In the genomic region with DNA sequence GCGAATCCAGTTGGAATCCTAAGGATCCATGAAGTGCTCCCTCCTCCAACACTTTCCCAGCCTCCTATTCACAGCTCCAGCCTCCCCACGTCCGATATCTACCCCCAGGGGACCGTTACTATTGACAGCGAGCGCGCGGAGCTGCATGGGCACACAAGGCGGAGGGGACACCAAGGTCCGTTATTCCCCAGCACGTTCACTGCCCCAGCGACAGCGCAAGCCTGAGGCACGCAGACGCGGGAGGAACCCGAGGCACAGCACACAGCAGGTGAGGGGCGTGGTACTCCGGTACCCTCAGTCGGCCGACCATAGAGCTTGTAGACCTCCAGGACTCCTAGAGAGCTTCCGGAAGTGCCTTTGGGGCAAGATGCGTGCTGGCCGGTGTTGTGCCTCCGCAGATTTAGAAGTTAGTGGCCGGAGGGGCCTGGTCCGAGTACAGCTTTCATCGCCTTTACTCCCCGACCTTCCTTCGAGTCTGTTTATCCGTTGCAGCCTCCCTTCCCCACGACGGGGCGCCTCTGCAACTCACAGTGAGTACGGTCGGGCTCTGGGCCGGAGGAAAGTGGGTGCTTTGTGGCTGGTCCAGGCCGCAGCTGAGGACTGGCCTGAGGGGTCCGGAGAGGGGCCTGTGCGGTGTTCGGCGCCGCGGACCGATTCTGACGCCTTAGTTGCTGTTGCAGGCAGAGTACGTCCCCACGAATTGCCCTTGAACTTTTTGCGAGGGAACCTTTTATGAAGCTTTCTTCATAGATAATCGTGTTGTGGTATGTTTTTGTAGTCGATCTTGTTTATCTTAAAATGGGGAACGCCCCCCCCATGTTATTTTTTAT, we compare ENCODE assay signal across 8 cellular contexts.
DNase-seq lines count a peak whose midpoint lies in the region; ATAC-seq and TF ChIP-seq lines count a peak whose summit lies in the region.

A gene (plus strand): TSS at position 384 of the 830 bp plus-strand sequence. CDS start 6,525 bp downstream, outside the sequence.

- H3K27me3 Mint-ChIP-seq in central memory CD8-positive, alpha-beta T cell, result no peaks in the 10 kb centered on the region

- peak within 1 kb of the TSS; percentile 95 for H3K27ac Mint-ChIP-seq in central memory CD8-positive, alpha-beta T cell (ENCODE audit: low read depth)

- peak; percentile 82 for TF ChIP-seq POLR2A in GM19099 (IDR thresholded peaks at IDR 0.05; ENCODE audit: extremely low read depth, insufficient read length, low read depth)

- H3K4me3 Mint-ChIP-seq in central memory CD8-positive, alpha-beta T cell, result peak within 1 kb of the TSS; percentile 96

- peak; percentile 92 for DNase-seq in AG20443 (ENCODE audit: low spot score)
- peak; percentile 75 for DNase-seq in NCI-H446 treated with DMSO at 0.1 percent for 48 hours (lab: John Stamatoyannopoulos, UW)
- DNase-seq in activated CD4-positive, CD25-positive, alpha-beta regulatory T cell treated with anti-CD3 and anti-CD28 coated beads, Interleukin-2, amount 50 U/mL, for 16 hours (ENCODE audit: low read depth, low spot score), result peak; percentile 54
- DNase-seq in central memory CD8-positive, alpha-beta T cell (ENCODE audit: low spot score in 2 of 2), result peak; percentile 58 to 69
- DNase-seq in iris pigment epithelial cell (ENCODE audit: low read depth), result peak; percentile 83
- peak; percentile 64 to 71 (median 69) for DNase-seq in stimulated activated CD4-positive, alpha-beta T cell treated with anti-CD3 and anti-CD28 coated beads, Interleukin-12 subunit alpha, Interleukin-12 subunit beta, amount 100 ng/mL, for 48 hours (ENCODE audit: low read depth in 2 of 3, low spot score in 1 of 3)

- ATAC-seq in HG03354 (IDR thresholded peaks at IDR 0.05; ENCODE audit: poor library complexity, severe bottlenecking, unreplicated experiment), result peak; percentile 75
- peak; percentile 81 for ATAC-seq in central memory CD8-positive, alpha-beta T cell (replicated peaks; ENCODE audit: extremely low read depth, poor library complexity, severe bottlenecking)

- H3K9me3 Mint-ChIP-seq in central memory CD8-positive, alpha-beta T cell, result no peaks in the 10 kb centered on the region

- H3K36me3 Mint-ChIP-seq in central memory CD8-positive, alpha-beta T cell (ENCODE audit: insufficient read depth), result peaks cover 32% of the 10 kb centered on the region

- peaks cover 63% of the 10 kb centered on the region for H3K4me1 Mint-ChIP-seq in central memory CD8-positive, alpha-beta T cell

Comparison
In these comparisons a context has a peak if more than half of its experiments do, and no peak if none do; other contexts are left out.
1. Peak in every context shown above with its lines: DNase-seq and ATAC-seq.